Comparison of ENCODE assay signal across 9 cellular contexts in the genomic region with DNA sequence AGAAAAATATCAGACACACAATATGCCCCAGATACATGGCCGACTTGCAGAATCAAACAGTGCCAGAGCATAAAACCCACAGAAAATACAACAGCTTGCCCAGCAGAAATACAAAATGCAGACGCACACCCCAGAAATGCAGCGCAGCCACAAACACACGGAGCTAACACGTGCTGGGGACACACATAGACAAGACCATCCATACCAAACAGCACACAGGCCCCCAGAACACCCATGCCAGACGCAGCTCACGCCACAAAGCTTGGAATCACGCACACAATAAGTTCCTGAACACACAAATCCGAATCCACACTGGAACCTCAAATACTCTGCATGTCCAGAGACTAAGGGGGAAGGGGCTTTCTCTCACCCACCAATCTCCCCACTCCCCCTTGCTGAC. TPM values are rescaled to one million over a fixed set of nuclear protein-coding genes. Genes with fewer than 3 reads are reported as not detected.
A peak's percentile ranks its signal among the peaks of the same experiment; 100 is the strongest.
DNase-seq lines count a peak whose midpoint lies in the region; ATAC-seq and TF ChIP-seq lines count a peak whose summit lies in the region.
"Had no signal": no experiment of that assay in that cellular context is flagged by ENCODE, and none has a peak within 500 bp of the region (broad histone marks: within the 10 kb centered on the region; RNA-seq: fewer than 3 reads in every experiment).

No MANE protein-coding gene starts in this region.

- H3K4me1 Mint-ChIP-seq in endothelial cell (ENCODE audit: unreplicated experiment), result peaks cover 63% of the 10 kb centered on the region

- H3K27me3 Mint-ChIP-seq in endothelial cell (ENCODE audit: unreplicated experiment), result peaks cover 32% of the 10 kb centered on the region

- CTCF ChIA-PET in Panc1 (lab: Charles Lee), result interaction anchor here (0.5 kb wide), 1 partner anchor 123 kb away, joined by 6 read pairs; no protein-coding TSS in a partner anchor

- no TSS peak for BruUV-seq in Panc1 (replicated peaks; lab: Mats Ljungman, UMichigan)

- TF ChIP-seq CTCF in Panc1 (IDR thresholded peaks at IDR 0.05), result no peak
- no peak for TF ChIP-seq CTCF in endothelial cell (IDR thresholded peaks at IDR 0.05; ENCODE audit: unreplicated experiment)
- no peak for TF ChIP-seq CTCF in gastrocnemius medialis (IDR thresholded peaks at IDR 0.05 in 4 of 5, conservative IDR thresholded peaks at IDR 0.05 in 1 of 5)

- no peaks in the 10 kb centered on the region for H3K9me3 Mint-ChIP-seq in endothelial cell (ENCODE audit: unreplicated experiment)

- H3K4me3 ChIP-seq in Panc1 (ENCODE audit: low read depth in 2 of 2, low read length in 2 of 2) (no peak overlapping the region), gastrocnemius medialis (peak overlapping the region; percentile 2 to 49 (median 23))

- H3K4me1 ChIP-seq in Panc1 (ENCODE audit: control insufficient read depth, insufficient read depth, low read length), result peaks cover 49% of the 10 kb centered on the region
- H3K4me1 ChIP-seq in gastrocnemius medialis, result peaks cover 28 to 49% of the 10 kb centered on the region in 2 donors

- TF ChIP-seq POLR2A in gastrocnemius medialis (IDR thresholded peaks at IDR 0.05), result no peak

- H3K27me3 ChIP-seq in Panc1 (ENCODE audit: control insufficient read depth, insufficient read depth, low read length) (no peaks in the 10 kb centered on the region), gastrocnemius medialis (no peaks in the 10 kb centered on the region)

- peaks cover 45% of the 10 kb centered on the region for H3K36me3 Mint-ChIP-seq in endothelial cell (ENCODE audit: low read depth, unreplicated experiment)

- peak overlapping the region; percentile 32 for H3K27ac ChIP-seq in Panc1 (ENCODE audit: low read length)
- peak overlapping the region; percentile 37 to 77 (median 68) for H3K27ac ChIP-seq in gastrocnemius medialis
- H3K27ac ChIP-seq: WERI-Rb-1 had no signal

- POLR2A ChIA-PET in Panc1 (lab: Charles Lee), result interaction anchor here (0.6 kb wide), 1 partner anchor 63 kb away, joined by 3 read pairs; no protein-coding TSS in a partner anchor

- H3K36me3 ChIP-seq in Panc1 (ENCODE audit: control insufficient read depth, insufficient read depth, low read length) (no peaks in the 10 kb centered on the region), gastrocnemius medialis (no peaks in the 10 kb centered on the region)

- in situ Hi-C loops in Panc1 (cut with HindIII; ENCODE audit: low pct_unique_long_range_greater_than_20kb, low sequenced_read_pairs) (no loop called here), gastrocnemius medialis (cut with MboI; ENCODE audit: low sequenced_read_pairs in 4 of 4) (no loop called here)

- intact Hi-C loops in Panc1 (cut with micrococcal nuclease; ENCODE audit: unreplicated experiment), result no loop called here
- intact Hi-C loops in gastrocnemius medialis (cut with DNase I; ENCODE audit: low total_unique reads), result loop anchor here (2.0 kb wide), 1 partner anchor 26 kb away; a partner anchor contains a TSS

- ATAC-seq in GM18517 (IDR thresholded peaks at IDR 0.05; ENCODE audit: unreplicated experiment) (peak; percentile 3), Panc1 (no peak), gastrocnemius medialis (no peak), GM19035 (IDR thresholded peaks at IDR 0.05; ENCODE audit: unreplicated experiment) (no peak), GM21423 (IDR thresholded peaks at IDR 0.05; ENCODE audit: unreplicated experiment) (no peak), GM18907 (IDR thresholded peaks at IDR 0.05; ENCODE audit: unreplicated experiment) (no peak)

- no peak for DNase-seq in Panc1 (ENCODE audit: low read depth, low spot score)
- DNase-seq in endothelial cell (ENCODE audit: low spot score), result no peak
- DNase-seq in gastrocnemius medialis, result no peak
- no peak for DNase-seq in SHP77 (lab: John Stamatoyannopoulos, UW)
- DNase-seq: WERI-Rb-1 had no signal

- H3K27ac Mint-ChIP-seq in endothelial cell (ENCODE audit: unreplicated experiment), result peak overlapping the region; percentile 96

- no peaks in the 10 kb centered on the region for H3K9me3 ChIP-seq in Panc1 (ENCODE audit: control insufficient read depth, insufficient read depth, low read depth, low read length)
- no peaks in the 10 kb centered on the region for H3K9me3 ChIP-seq in gastrocnemius medialis

- H3K4me3 Mint-ChIP-seq in endothelial cell (ENCODE audit: unreplicated experiment), result peak overlapping the region; percentile 84

RNA-seq across cellular contexts. Expression of a gene that starts 17.1 kb away (rescaled TPM):
- 25.5 TPM for total RNA-seq in Panc1 (2021; ENCODE audit: unreplicated experiment)
- 23.1 TPM for polyA plus RNA-seq in Panc1 (2012; ENCODE audit: insufficient read length)
- 28.6 TPM for total RNA-seq in endothelial cell (ENCODE audit: unreplicated experiment)
- 10 to 100 TPM in 3 of 4 donors, 1 to 10 TPM in 1; 8.6 to 15.3 (median 15.1) TPM for total RNA-seq in gastrocnemius medialis

RNA-seq across cellular contexts. Expression of a gene that starts 26.6 kb away (rescaled TPM):
- total RNA-seq in Panc1 (2021; ENCODE audit: unreplicated experiment) (42.6 TPM), endothelial cell (ENCODE audit: unreplicated experiment) (193 TPM), gastrocnemius medialis (1 to 10 TPM; 1.9 to 5.2 (median 4.9) TPM)
- polyA plus RNA-seq in Panc1 (2012; ENCODE audit: insufficient read length), result 57.9 TPM

RNA-seq across cellular contexts. Expression of a gene that starts 36.9 kb away (rescaled TPM):
- 7.1 TPM for total RNA-seq in Panc1 (2021; ENCODE audit: unreplicated experiment)
- 9.8 TPM for polyA plus RNA-seq in Panc1 (2012; ENCODE audit: insufficient read length)
- total RNA-seq in endothelial cell (ENCODE audit: unreplicated experiment), result 6.8 TPM
- 1 to 10 TPM; 2.6 to 6.9 (median 4.5) TPM for total RNA-seq in gastrocnemius medialis

RNA-seq across cellular contexts. Expression of a gene that starts 49.3 kb away (rescaled TPM):
- total RNA-seq in Panc1 (2021; ENCODE audit: unreplicated experiment) (4.4 TPM), endothelial cell (ENCODE audit: unreplicated experiment) (7.6 TPM), gastrocnemius medialis (10 to 100 TPM in 1 of 4 donors, 1 to 10 TPM in 3; 1.6 to 13.6 (median 4.7) TPM)
- polyA plus RNA-seq in Panc1 (2012; ENCODE audit: insufficient read length), result 4.3 TPM

Comparison
In these comparisons a context has a peak if more than half of its experiments do, and no peak if none do; other contexts are left out.
1. H3K4me3 ChIP-seq: peak in gastrocnemius medialis (4 of 4); none in Panc1 (0 of 2).